8 cellular contexts compared by ENCODE assay signal in genomic region chr21:34243562-34243961, GRCh38.
DNase-seq lines count a peak whose midpoint lies in the region; ATAC-seq and TF ChIP-seq lines count a peak whose summit lies in the region.

No MANE protein-coding gene starts in this region.

- CTCF ChIA-PET in HEK293T (lab: Yijun Ruan, JAX): no interaction called here

- H3K4me3 ChIP-seq in SK-N-MC (no peak overlapping the region), fibroblast of villous mesenchyme (ENCODE audit: low read depth, low read length) (no peak overlapping the region), testis (no peak overlapping the region)

- POLR2A ChIA-PET in HEK293T (lab: Yijun Ruan, JAX): no interaction called here

- intact Hi-C loops in testis (cut with DNase I; ENCODE audit: low total_unique reads): no loop called here

- no peak for ATAC-seq in GM21528 (IDR thresholded peaks at IDR 0.05; ENCODE audit: low FRiP score, unreplicated experiment)

- H3K4me1 ChIP-seq in testis: no peaks in the 10 kb centered on the region

- no peaks in the 10 kb centered on the region for H3K27me3 ChIP-seq in testis

- no peak overlapping the region for H3K9ac ChIP-seq in SK-N-MC (ENCODE audit: insufficient read length)

- H3K36me3 ChIP-seq in SK-N-MC (ENCODE audit: insufficient read depth, low read length): no peaks in the 10 kb centered on the region
- no peaks in the 10 kb centered on the region for H3K36me3 ChIP-seq in testis (ENCODE audit: low read depth, missing control alignments)

- 96 to 100% methylated on average over 1 of the region's 1 CpG for WGBS in testis, 2 donors

- H3K9me3 ChIP-seq in SK-N-MC (ENCODE audit: low read depth, low read length): no peaks in the 10 kb centered on the region
- H3K9me3 ChIP-seq in testis: no peaks in the 10 kb centered on the region

- DNase-seq in CD1c-positive myeloid dendritic cell (ENCODE audit: extremely low spot score) (peak; percentile 38), HEK293T (ENCODE audit: extremely low spot score) (peak; percentile 40), SK-N-MC (ENCODE audit: low read depth, low spot score) (peak; percentile 10), fibroblast of villous mesenchyme (ENCODE audit: low read depth) (peak; percentile 66), testis (peak; percentile 52), retina (no peak), MV-4-11 (lab: John Stamatoyannopoulos, UW) (no peak)

- TF ChIP-seq CTCF in fibroblast of villous mesenchyme (IDR thresholded peaks at IDR 0.05; ENCODE audit: insufficient read depth, low read depth, low read length): peak; percentile 86
- TF ChIP-seq CTCF in testis (IDR thresholded peaks at IDR 0.05): peak in 2 of 3 experiments; percentile 17 to 25

- TF ChIP-seq POLR2A in testis (IDR thresholded peaks at IDR 0.05): no peak

- H3K27ac ChIP-seq in SK-N-MC (no peak overlapping the region), testis (no peak overlapping the region)

TF ChIP-seq in HEK293T, 16 proteins besides CTCF, POLR2A, EP300 and RAD21:
- TF ChIP-seq BHLHE40 (IDR thresholded peaks at IDR 0.05; ENCODE audit: borderline replicate concordance) (no peak), FOXM1 (IDR thresholded peaks at IDR 0.05; ENCODE audit: borderline replicate concordance) (no peak), CTBP1 (IDR thresholded peaks at IDR 0.05; ENCODE audit: borderline replicate concordance) (no peak), ELF4 (IDR thresholded peaks at IDR 0.05) (no peak), L3MBTL2 (conservative IDR thresholded peaks at IDR 0.05) (no peak), NFRKB (IDR thresholded peaks at IDR 0.05) (no peak), ARNT (IDR thresholded peaks at IDR 0.05) (no peak), ZNF384 (IDR thresholded peaks at IDR 0.05) (no peak), TARDBP (IDR thresholded peaks at IDR 0.05) (no peak), HDGF (IDR thresholded peaks at IDR 0.05; ENCODE audit: borderline replicate concordance) (no peak)
TF ChIP-seq in HEK293T: peak in this region for 0.

Comparison
In these comparisons a context has a peak if more than half of its experiments do, and no peak if none do; other contexts are left out.
1. DNase-seq: peak in CD1c-positive myeloid dendritic cell (single experiment), HEK293T (single experiment), SK-N-MC (single experiment), fibroblast of villous mesenchyme (single experiment) and testis (single experiment); none in retina (single experiment) and MV-4-11 (single experiment).